Comparison of ENCODE assay signal across 16 cellular contexts in the genomic region with DNA sequence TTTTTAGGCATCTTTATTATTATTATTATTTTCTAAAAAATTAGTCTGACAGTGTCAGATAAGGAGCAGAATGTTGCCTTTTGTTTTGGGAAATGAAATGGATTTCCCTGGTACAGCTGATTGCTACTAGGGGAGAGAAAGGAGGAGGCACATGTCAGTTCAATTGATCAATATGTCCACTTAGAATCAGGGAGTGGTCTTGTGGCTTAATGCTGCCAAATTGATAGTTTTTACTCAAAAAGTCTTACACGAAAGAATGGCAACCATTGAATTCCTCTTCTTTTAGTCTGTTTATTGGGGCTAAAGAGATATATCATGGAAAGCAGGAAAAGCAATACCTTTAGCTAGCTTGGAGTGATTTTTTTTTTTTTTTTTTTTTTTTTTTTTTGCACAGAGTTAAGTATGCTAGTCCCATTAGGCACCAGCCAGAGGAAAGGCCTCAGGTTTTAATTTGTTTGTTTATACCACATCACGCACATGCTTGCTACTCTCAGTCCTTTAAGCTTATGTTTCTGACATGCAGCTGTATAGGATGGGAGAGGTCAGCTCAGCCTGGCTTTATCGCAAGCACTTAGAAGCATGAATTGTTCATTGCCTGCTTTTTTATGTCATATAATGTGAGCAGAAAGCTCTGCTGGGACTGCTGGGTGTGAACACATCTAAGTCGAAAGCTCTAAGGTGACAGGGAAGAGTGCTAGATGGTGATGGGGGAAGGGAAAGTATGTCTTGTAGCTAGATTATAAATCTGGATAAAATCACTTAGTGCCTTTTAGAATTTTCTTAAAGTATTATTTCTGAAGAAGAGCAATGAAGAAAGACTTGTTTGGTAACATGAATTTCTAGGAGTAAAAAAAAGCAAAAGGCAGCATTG. TPM values are rescaled to one million over a fixed set of nuclear protein-coding genes. Genes with fewer than 3 reads are reported as not detected.
DNase-seq lines count a peak whose midpoint lies in the region; TF ChIP-seq lines count a peak whose summit lies in the region.
"Had no signal": no experiment of that assay in that cellular context is flagged by ENCODE, and none has a peak within 500 bp of the region (broad histone marks: within the 10 kb centered on the region; RNA-seq: fewer than 3 reads in every experiment).

No MANE protein-coding gene starts in this region.

- H3K36me3 Mint-ChIP-seq in HFFc6 (ENCODE audit: low read depth) = no peaks in the 10 kb centered on the region
- H3K36me3 Mint-ChIP-seq: CD4-positive, CD25-positive, alpha-beta regulatory T cell; naive thymus-derived CD8-positive, alpha-beta T cell; stimulated activated effector memory CD8-positive, alpha-beta T cell treated with anti-CD3 and anti-CD28 coated beads, Interleukin-12 subunit alpha, Interleukin-12 subunit beta, amount 100 ng/mL, for 72 hours had no signal

- H3K9me3 Mint-ChIP-seq in HFFc6 = no peaks in the 10 kb centered on the region

- intact Hi-C loops in posterior cingulate gyrus (cut with DNase I) = no loop called here

- no peak overlapping the region for H3K27ac Mint-ChIP-seq in HFFc6
- H3K27ac Mint-ChIP-seq: naive thymus-derived CD8-positive, alpha-beta T cell; stimulated activated effector memory CD8-positive, alpha-beta T cell treated with anti-CD3 and anti-CD28 coated beads, Interleukin-12 subunit alpha, Interleukin-12 subunit beta, amount 100 ng/mL, for 72 hours had no signal

- DNase-seq in DMS53 (lab: John Stamatoyannopoulos, UW) (peak; percentile 43), DMS53 treated with DMSO at 0.1 percent for 48 hours (lab: John Stamatoyannopoulos, UW; ENCODE audit: unreplicated experiment) (no peak), NCI-H2227 (lab: John Stamatoyannopoulos, UW; ENCODE audit: unreplicated experiment) (peak; percentile 74), globus pallidus (ENCODE audit: low spot score) (peak; percentile 52), retina (peak; percentile 64), posterior cingulate gyrus (no peak), HFFc6 (no peak), Kasumi-1 (lab: John Stamatoyannopoulos, UW) (no peak)
- DNase-seq: activated naive CD4-positive, alpha-beta T cell treated with anti-CD3 and anti-CD28 coated beads, Interleukin-2, amount 50 U/mL, for 16 hours; CD4-positive, CD25-positive, alpha-beta regulatory T cell; GDM1; naive thymus-derived CD8-positive, alpha-beta T cell; NCI-H1048; stimulated activated CD4-positive, alpha-beta T cell treated with anti-CD3 and anti-CD28 coated beads, Interleukin-4, amount 100 ng/mL, for 4 hours had no signal

- TF ChIP-seq CTCF in HFFc6 (IDR thresholded peaks at IDR 0.05) = no peak

- no peaks in the 10 kb centered on the region for H3K27me3 Mint-ChIP-seq in HFFc6 (ENCODE audit: insufficient read depth)
- H3K27me3 Mint-ChIP-seq: CD4-positive, CD25-positive, alpha-beta regulatory T cell; central memory CD8-positive, alpha-beta T cell; naive thymus-derived CD8-positive, alpha-beta T cell had no signal

- no peak overlapping the region for H3K4me3 Mint-ChIP-seq in HFFc6
- H3K4me3 Mint-ChIP-seq: CD4-positive, CD25-positive, alpha-beta regulatory T cell; central memory CD8-positive, alpha-beta T cell; naive thymus-derived CD8-positive, alpha-beta T cell; stimulated activated effector memory CD8-positive, alpha-beta T cell treated with anti-CD3 and anti-CD28 coated beads, Interleukin-12 subunit alpha, Interleukin-12 subunit beta, amount 100 ng/mL, for 72 hours had no signal

- no peaks in the 10 kb centered on the region for H3K4me1 Mint-ChIP-seq in HFFc6 (ENCODE audit: low read depth)
- H3K4me1 Mint-ChIP-seq: CD4-positive, CD25-positive, alpha-beta regulatory T cell; central memory CD8-positive, alpha-beta T cell; stimulated activated effector memory CD8-positive, alpha-beta T cell treated with anti-CD3 and anti-CD28 coated beads, Interleukin-12 subunit alpha, Interleukin-12 subunit beta, amount 100 ng/mL, for 72 hours had no signal

RNA-seq across cellular contexts. Expression of a gene that starts 1.5 kb away (rescaled TPM):
- total RNA-seq in HFFc6 (2021; fragmentation: NEBNext Ultra II Directional; extraction: Animal tissue kit (Norgen Biotek cat#: 25700)) = 1 to 10 TPM; 6.1 to 9.8 (median 6.5) TPM

Comparison
In these comparisons a context has a peak if more than half of its experiments do, and no peak if none do; other contexts are left out.
1. DNase-seq: peak in DMS53 (single experiment), NCI-H2227 (single experiment), globus pallidus (single experiment) and retina (single experiment); none in DMS53 treated with DMSO at 0.1 percent for 48 hours (single experiment), posterior cingulate gyrus (0 of 10), HFFc6 (single experiment) and Kasumi-1 (0 of 2).